Comparison of ENCODE assay signal across 1 cellular context in genomic region chr3:5022966-5023776, GRCh38.
TF ChIP-seq lines count a peak whose summit lies in the region.

No MANE protein-coding gene starts in this region.

TF ChIP-seq in GM12878, 131 proteins besides CTCF, POLR2A, EP300 and RAD21 (continued from another document and continues in another):
- TF ChIP-seq SMAD1 (IDR thresholded peaks at IDR 0.05; ENCODE audit: low read depth, partially characterized antibody) (no peak), PAX8 (IDR thresholded peaks at IDR 0.05) (no peak), PRDM15 (CRISPR knock-in tag; IDR thresholded peaks at IDR 0.05) (no peak), BCL11A (IDR thresholded peaks at IDR 0.05; ENCODE audit: low read depth, low read length) (no peak), ZNF384 (IDR thresholded peaks at IDR 0.05; ENCODE audit: borderline replicate concordance, low read depth, low read length) (no peak), GATAD2B (conservative IDR thresholded peaks at IDR 0.05; ENCODE audit: low read depth) (no peak; the same call in 1 of the 2 replicates), CEBPB (IDR thresholded peaks at IDR 0.05; ENCODE audit: borderline replicate concordance in 1 of 2, low read depth in 2 of 2, low read length in 2 of 2) (peak in 1 of 2 experiments; percentile 41; a peak in 1 of 4 replicates), SIX5 (IDR thresholded peaks at IDR 0.05; ENCODE audit: low read depth, low read length, severe bottlenecking) (no peak), POLR2AphosphoS2 (IDR thresholded peaks at IDR 0.05; ENCODE audit: low read depth, low read length) (no peak), RAD51 (IDR thresholded peaks at IDR 0.05) (no peak), HDGF (IDR thresholded peaks at IDR 0.05) (no peak), SMC3 (IDR thresholded peaks at IDR 0.05; ENCODE audit: borderline replicate concordance, low read length) (no peak), NR2C2 (IDR thresholded peaks at IDR 0.05; ENCODE audit: borderline replicate concordance, control insufficient read depth, insufficient read length, low read depth) (no peak), NKRF (conservative IDR thresholded peaks at IDR 0.05) (no peak), TAF1 (IDR thresholded peaks at IDR 0.05; ENCODE audit: borderline replicate concordance, low read depth, low read length) (no peak), STAT1 (conservative IDR thresholded peaks at IDR 0.05) (no peak), CUX1 (IDR thresholded peaks at IDR 0.05; ENCODE audit: insufficient replicate concordance, low read depth, low read length) (no peak), HDAC6 (IDR thresholded peaks at IDR 0.05; ENCODE audit: unreplicated experiment) (no peak), EED (IDR thresholded peaks at IDR 0.05; ENCODE audit: low read depth) (peak; percentile 93), WRNIP1 (IDR thresholded peaks at IDR 0.05; ENCODE audit: borderline replicate concordance, low read depth, low read length) (no peak), POLR2AphosphoS5 (IDR thresholded peaks at IDR 0.05; ENCODE audit: low read length) (no peak), ESRRA (IDR thresholded peaks at IDR 0.05; ENCODE audit: low read length) (no peak), NR2C1 (IDR thresholded peaks at IDR 0.05) (no peak), RUNX3 (IDR thresholded peaks at IDR 0.05; ENCODE audit: low read length) (peak; percentile 66; the same call in 1 of the 2 replicates), ZNF207 (IDR thresholded peaks at IDR 0.05; ENCODE audit: borderline replicate concordance) (no peak), DPF2 (IDR thresholded peaks at IDR 0.05) (peak; percentile 64; the same call in 1 of the 2 replicates), EGR1 (IDR thresholded peaks at IDR 0.05; ENCODE audit: borderline replicate concordance in 1 of 2, low read depth in 2 of 2, low read length in 2 of 2) (peak in 1 of 2 experiments; percentile 37; a peak in 1 of 3 replicates), POU2F2 (IDR thresholded peaks at IDR 0.05; ENCODE audit: borderline replicate concordance, low read depth, low read length) (no peak), ZBED1 (IDR thresholded peaks at IDR 0.05; ENCODE audit: borderline replicate concordance) (0 out of 2 replicates have a peak, but pooled peaks have one; percentile 38), CHD4 (IDR thresholded peaks at IDR 0.05) (no peak), EZH2 (IDR thresholded peaks at IDR 0.05; ENCODE audit: borderline replicate concordance, control insufficient read depth, low read depth, low read length) (no peak), TBL1XR1 (IDR thresholded peaks at IDR 0.05; ENCODE audit: low read depth, low read length) (no peak), ZNF622 (IDR thresholded peaks at IDR 0.05) (no peak), HCFC1 (IDR thresholded peaks at IDR 0.05; ENCODE audit: low read length) (no peak), MAX (IDR thresholded peaks at IDR 0.05; ENCODE audit: low read depth, low read length) (no peak), CBX3 (IDR thresholded peaks at IDR 0.05; ENCODE audit: borderline replicate concordance, low read depth) (no peak), HDAC2 (IDR thresholded peaks at IDR 0.05) (no peak), TARDBP (IDR thresholded peaks at IDR 0.05; ENCODE audit: borderline replicate concordance) (no peak), NFIC (IDR thresholded peaks at IDR 0.05; ENCODE audit: low read depth, low read length) (peak; percentile 81), ETV6 (conservative IDR thresholded peaks at IDR 0.05 in 1 of 2, IDR thresholded peaks at IDR 0.05 in 1 of 2; ENCODE audit: borderline replicate concordance in 1 of 2, low read depth in 1 of 2) (0 out of 4 replicates have a peak, but pooled peaks of 1 of the 2 experiments have one; percentile 35), ZSCAN29 (IDR thresholded peaks at IDR 0.05) (no peak), BRCA1 (IDR thresholded peaks at IDR 0.05; ENCODE audit: low read depth, low read length) (no peak), MTA2 (IDR thresholded peaks at IDR 0.05; ENCODE audit: low read depth) (no peak), FOXK2 (IDR thresholded peaks at IDR 0.05) (no peak), BMI1 (IDR thresholded peaks at IDR 0.05; ENCODE audit: borderline replicate concordance) (no peak), JUNB (IDR thresholded peaks at IDR 0.05) (peak; percentile 74), NR2F1 (conservative IDR thresholded peaks at IDR 0.05) (peak; percentile 72), SIN3A (IDR thresholded peaks at IDR 0.05; ENCODE audit: low read depth, low read length) (no peak), NRF1 (conservative IDR thresholded peaks at IDR 0.05; ENCODE audit: low read depth, low read length) (no peak)
- TF ChIP-seq, protein P1, sequence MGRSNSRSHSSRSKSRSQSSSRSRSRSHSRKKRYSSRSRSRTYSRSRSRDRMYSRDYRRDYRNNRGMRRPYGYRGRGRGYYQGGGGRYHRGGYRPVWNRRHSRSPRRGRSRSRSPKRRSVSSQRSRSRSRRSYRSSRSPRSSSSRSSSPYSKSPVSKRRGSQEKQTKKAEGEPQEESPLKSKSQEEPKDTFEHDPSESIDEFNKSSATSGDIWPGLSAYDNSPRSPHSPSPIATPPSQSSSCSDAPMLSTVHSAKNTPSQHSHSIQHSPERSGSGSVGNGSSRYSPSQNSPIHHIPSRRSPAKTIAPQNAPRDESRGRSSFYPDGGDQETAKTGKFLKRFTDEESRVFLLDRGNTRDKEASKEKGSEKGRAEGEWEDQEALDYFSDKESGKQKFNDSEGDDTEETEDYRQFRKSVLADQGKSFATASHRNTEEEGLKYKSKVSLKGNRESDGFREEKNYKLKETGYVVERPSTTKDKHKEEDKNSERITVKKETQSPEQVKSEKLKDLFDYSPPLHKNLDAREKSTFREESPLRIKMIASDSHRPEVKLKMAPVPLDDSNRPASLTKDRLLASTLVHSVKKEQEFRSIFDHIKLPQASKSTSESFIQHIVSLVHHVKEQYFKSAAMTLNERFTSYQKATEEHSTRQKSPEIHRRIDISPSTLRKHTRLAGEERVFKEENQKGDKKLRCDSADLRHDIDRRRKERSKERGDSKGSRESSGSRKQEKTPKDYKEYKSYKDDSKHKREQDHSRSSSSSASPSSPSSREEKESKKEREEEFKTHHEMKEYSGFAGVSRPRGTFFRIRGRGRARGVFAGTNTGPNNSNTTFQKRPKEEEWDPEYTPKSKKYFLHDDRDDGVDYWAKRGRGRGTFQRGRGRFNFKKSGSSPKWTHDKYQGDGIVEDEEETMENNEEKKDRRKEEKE (IDR thresholded peaks at IDR 0.05) = no peak
- TF ChIP-seq, protein P2, sequence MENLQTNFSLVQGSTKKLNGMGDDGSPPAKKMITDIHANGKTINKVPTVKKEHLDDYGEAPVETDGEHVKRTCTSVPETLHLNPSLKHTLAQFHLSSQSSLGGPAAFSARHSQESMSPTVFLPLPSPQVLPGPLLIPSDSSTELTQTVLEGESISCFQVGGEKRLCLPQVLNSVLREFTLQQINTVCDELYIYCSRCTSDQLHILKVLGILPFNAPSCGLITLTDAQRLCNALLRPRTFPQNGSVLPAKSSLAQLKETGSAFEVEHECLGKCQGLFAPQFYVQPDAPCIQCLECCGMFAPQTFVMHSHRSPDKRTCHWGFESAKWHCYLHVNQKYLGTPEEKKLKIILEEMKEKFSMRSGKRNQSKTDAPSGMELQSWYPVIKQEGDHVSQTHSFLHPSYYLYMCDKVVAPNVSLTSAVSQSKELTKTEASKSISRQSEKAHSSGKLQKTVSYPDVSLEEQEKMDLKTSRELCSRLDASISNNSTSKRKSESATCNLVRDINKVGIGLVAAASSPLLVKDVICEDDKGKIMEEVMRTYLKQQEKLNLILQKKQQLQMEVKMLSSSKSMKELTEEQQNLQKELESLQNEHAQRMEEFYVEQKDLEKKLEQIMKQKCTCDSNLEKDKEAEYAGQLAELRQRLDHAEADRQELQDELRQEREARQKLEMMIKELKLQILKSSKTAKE (IDR thresholded peaks at IDR 0.05; ENCODE audit: low read depth, poor library complexity, severe bottlenecking) = no peak
